16 cellular contexts compared by ENCODE assay signal in genomic region chr11:120062561-120062930, GRCh38.
"Had no signal": no experiment of that assay in that cellular context is flagged by ENCODE, and none has a peak within 500 bp of the region (broad histone marks: within the 10 kb centered on the region; RNA-seq: fewer than 3 reads in every experiment).

No MANE protein-coding gene starts in this region.

- H3K27ac ChIP-seq: neutrophil, prostate gland, SJCRH30 had no signal

- H3K36me3 ChIP-seq: neutrophil, prostate gland, SJCRH30 had no signal

- H3K4me3 ChIP-seq: prostate gland, SJCRH30, skin epidermis had no signal

- H3K4me1 Mint-ChIP-seq: activated naive CD8-positive, alpha-beta T cell treated with anti-CD3 and anti-CD28 coated beads for 36 hours had no signal

- DNase-seq: activated CD4-positive, alpha-beta T cell treated with anti-CD3 and anti-CD28 coated beads for 4 hours; activated CD8-positive, alpha-beta T cell treated with anti-CD3 and anti-CD28 coated beads for 36 hours; activated naive CD8-positive, alpha-beta T cell treated with anti-CD3 and anti-CD28 coated beads for 36 hours; erythroblast; kidney; SJCRH30; stimulated activated CD4-positive, alpha-beta T cell treated with anti-CD3 and anti-CD28 coated beads, Interleukin-4, amount 100 ng/mL, for 4 hours; stimulated activated CD8-positive, alpha-beta memory T cell treated with anti-CD3 and anti-CD28 coated beads, Interleukin-4, amount 100 ng/mL, for 48 hours; T-helper 2 cell had no signal

- H3K27me3 ChIP-seq: SJCRH30 had no signal

- H3K27ac Mint-ChIP-seq: activated CD8-positive, alpha-beta T cell treated with anti-CD3 and anti-CD28 coated beads for 36 hours; activated naive CD8-positive, alpha-beta T cell treated with anti-CD3 and anti-CD28 coated beads for 36 hours; dendritic cell treated with granulocyte-macrophage colony-stimulating factor and Interleukin-4, amounts not matched to agents 40 ng/mL and 50 ng/mL, for 4 days; stimulated activated naive CD8-positive, alpha-beta T cell treated with anti-CD3 and anti-CD28 coated beads, Interleukin-15, Interleukin-2, amounts not matched to agents 100 ng/mL and 50 ng/mL, for 24 hours; WTC11 had no signal

- H3K4me1 ChIP-seq: prostate gland, SJCRH30 had no signal

- ATAC-seq: activated CD8-positive, alpha-beta T cell treated with anti-CD3 and anti-CD28 coated beads for 36 hours; left ventricle myocardium superior had no signal

- H3K9me3 Mint-ChIP-seq: activated CD8-positive, alpha-beta T cell treated with anti-CD3 and anti-CD28 coated beads for 36 hours; activated naive CD8-positive, alpha-beta T cell treated with anti-CD3 and anti-CD28 coated beads for 36 hours; dendritic cell treated with granulocyte-macrophage colony-stimulating factor and Interleukin-4, amounts not matched to agents 40 ng/mL and 50 ng/mL, for 4 days; stimulated activated naive CD8-positive, alpha-beta T cell treated with anti-CD3 and anti-CD28 coated beads, Interleukin-15, Interleukin-2, amounts not matched to agents 100 ng/mL and 50 ng/mL, for 24 hours; WTC11 had no signal

- H3K9me3 ChIP-seq: neutrophil, prostate gland, SJCRH30 had no signal

- H3K4me3 Mint-ChIP-seq: activated CD8-positive, alpha-beta T cell treated with anti-CD3 and anti-CD28 coated beads for 36 hours; activated naive CD8-positive, alpha-beta T cell treated with anti-CD3 and anti-CD28 coated beads for 36 hours; dendritic cell treated with granulocyte-macrophage colony-stimulating factor and Interleukin-4, amounts not matched to agents 40 ng/mL and 50 ng/mL, for 4 days; stimulated activated naive CD8-positive, alpha-beta T cell treated with anti-CD3 and anti-CD28 coated beads, Interleukin-15, Interleukin-2, amounts not matched to agents 100 ng/mL and 50 ng/mL, for 24 hours; WTC11 had no signal

- H3K36me3 Mint-ChIP-seq: activated naive CD8-positive, alpha-beta T cell treated with anti-CD3 and anti-CD28 coated beads for 36 hours; WTC11 had no signal
